Comparison of ENCODE assay signal across 11 cellular contexts in the genomic region with DNA sequence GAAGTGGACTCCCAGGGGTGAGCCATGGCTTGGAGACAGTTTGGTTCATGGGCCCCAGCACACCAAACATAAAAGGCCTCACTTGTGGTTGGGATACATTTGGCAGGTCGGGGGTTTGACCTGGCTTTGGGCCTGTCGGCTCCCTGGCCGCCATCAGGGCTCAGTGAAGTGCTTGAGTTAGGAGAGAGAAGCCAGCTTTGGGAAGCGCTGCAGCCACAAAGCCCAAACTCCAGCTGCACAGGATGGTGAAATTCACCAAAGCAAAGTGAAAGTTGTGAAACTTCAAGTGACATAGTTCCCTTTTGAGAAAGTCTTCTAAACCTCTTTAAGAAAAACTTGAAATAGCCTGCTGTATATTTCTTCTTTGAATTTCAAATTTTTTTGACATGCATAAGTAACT.
DNase-seq lines count a peak whose midpoint lies in the region; ATAC-seq and TF ChIP-seq lines count a peak whose summit lies in the region.
"Had no signal": no experiment of that assay in that cellular context is flagged by ENCODE, and none has a peak within 500 bp of the region (broad histone marks: within the 10 kb centered on the region; RNA-seq: fewer than 3 reads in every experiment).

No MANE protein-coding gene starts in this region.

- TF ChIP-seq POLR2A in NB4 (IDR thresholded peaks at IDR 0.05; ENCODE audit: extremely low read depth, insufficient read length) = no peak

- peaks cover 6% of the 10 kb centered on the region for H3K36me3 Mint-ChIP-seq in effector memory CD8-positive, alpha-beta T cell (ENCODE audit: insufficient read depth)

- ATAC-seq in GM18502 (IDR thresholded peaks at IDR 0.05; ENCODE audit: poor library complexity, unreplicated experiment) = peak; percentile 43
- ATAC-seq in effector memory CD8-positive, alpha-beta T cell (replicated peaks) = no peak
- ATAC-seq in activated CD4-positive, CD25-positive, alpha-beta regulatory T cell treated with anti-CD3 and anti-CD28 coated beads, Interleukin-2, amount 50 U/mL, for 24 hours = no peak
- ATAC-seq: Panc1 had no signal

- H3K4me3 Mint-ChIP-seq in effector memory CD8-positive, alpha-beta T cell = no peak overlapping the region

- no peak for TF ChIP-seq CTCF in NB4 (IDR thresholded peaks at IDR 0.05; ENCODE audit: low read depth, low read length)

- H3K4me1 Mint-ChIP-seq in effector memory CD8-positive, alpha-beta T cell (ENCODE audit: low read depth in 2 of 2) = peaks cover 12 to 26% of the 10 kb centered on the region in 2 donors

- no peaks in the 10 kb centered on the region for H3K9me3 Mint-ChIP-seq in effector memory CD8-positive, alpha-beta T cell

- H3K27me3 Mint-ChIP-seq in effector memory CD8-positive, alpha-beta T cell = no peaks in the 10 kb centered on the region

- DNase-seq in NB4 (ENCODE audit: low read depth) (peak; percentile 92), fibroblast of peridontal ligament (ENCODE audit: extremely low read depth) (peak; percentile 82), foreskin melanocyte (no peak), islet precursor cell (no peak)
- DNase-seq in effector memory CD8-positive, alpha-beta T cell = no peak
- DNase-seq: activated CD4-positive, alpha-beta T cell treated with anti-CD3 and anti-CD28 coated beads, Interleukin-2, amount 50 U/mL, for 1 hour; stimulated activated CD4-positive, alpha-beta T cell treated with anti-CD3 and anti-CD28 coated beads, Interleukin-2, amount 100 ng/mL, for 24 hours had no signal

- H3K27ac ChIP-seq in skin epidermis = peak overlapping the region in 12 of 21 experiments; percentile 1 to 74 (median 58)

- peak overlapping the region in 1 of 2 donors; percentile 11 for H3K27ac Mint-ChIP-seq in effector memory CD8-positive, alpha-beta T cell

- H3K4me3 ChIP-seq in NB4 (ENCODE audit: low read depth, low read length) (no peak overlapping the region), skin epidermis (no peak overlapping the region)

Comparison
In these comparisons a context has a peak if more than half of its experiments do, and no peak if none do; other contexts are left out.
1. DNase-seq: peak in NB4 (single experiment) and fibroblast of peridontal ligament (single experiment); none in effector memory CD8-positive, alpha-beta T cell (0 of 3), foreskin melanocyte (single experiment) and islet precursor cell (single experiment).